ENCODE assay signal across 9 cellular contexts in the genomic region with DNA sequence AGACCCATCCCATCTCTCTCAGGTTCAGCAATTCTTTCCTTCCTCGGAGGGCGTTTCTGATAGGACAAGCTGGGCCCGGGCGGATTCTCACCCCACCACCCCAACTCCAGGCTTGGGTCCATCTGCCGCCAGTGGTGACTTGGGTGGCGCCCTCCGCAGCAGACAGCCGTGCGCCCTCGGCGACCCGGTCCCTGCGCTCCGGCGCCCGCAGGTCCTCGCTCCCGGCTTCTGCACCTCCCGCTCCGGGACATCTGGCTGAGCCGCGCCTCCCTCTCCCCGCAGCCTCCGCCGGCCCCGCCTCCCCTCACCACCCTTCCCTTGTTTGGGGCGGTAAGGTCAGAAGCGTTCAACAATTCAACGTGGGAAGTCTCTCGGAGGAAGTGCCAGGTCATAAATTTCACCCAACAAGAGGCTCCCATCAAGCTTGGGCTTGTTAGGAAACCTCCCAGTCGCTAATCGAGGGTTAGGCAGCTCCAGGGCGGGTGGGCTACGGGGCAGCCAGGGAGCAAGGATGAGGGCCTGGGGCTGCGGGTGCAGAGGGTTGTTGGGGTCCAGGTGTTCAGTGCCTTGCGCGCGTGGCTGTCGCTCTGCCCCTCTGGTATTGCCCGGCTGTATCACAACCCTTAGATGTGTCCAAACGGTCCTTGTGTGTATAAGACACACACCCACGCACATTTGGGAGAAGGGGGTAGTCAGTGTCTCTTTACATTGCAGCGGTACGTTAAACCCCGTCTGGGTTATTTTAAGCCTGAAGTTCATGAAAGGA. TPM values are rescaled to one million over a fixed set of nuclear protein-coding genes. Genes with fewer than 3 reads are reported as not detected.
DNase-seq lines count a peak whose midpoint lies in the region; ATAC-seq and TF ChIP-seq lines count a peak whose summit lies in the region.
"Had no signal": no experiment of that assay in that cellular context is flagged by ENCODE, and none has a peak within 500 bp of the region (broad histone marks: within the 10 kb centered on the region; RNA-seq: fewer than 3 reads in every experiment).

No MANE protein-coding gene starts in this region.

- H3K79me2 ChIP-seq in DND-41 (ENCODE audit: insufficient read depth, low read length), result no peaks in the 10 kb centered on the region

- no peaks in the 10 kb centered on the region for H3K36me3 ChIP-seq in DND-41 (ENCODE audit: insufficient read depth, low read length)
- no peaks in the 10 kb centered on the region for H3K36me3 ChIP-seq in CD8-positive, alpha-beta memory T cell (ENCODE audit: insufficient read depth, low read length)

- H3K9me3 ChIP-seq in DND-41 (ENCODE audit: insufficient read depth, low read length, severe bottlenecking), result no peaks in the 10 kb centered on the region
- no peaks in the 10 kb centered on the region for H3K9me3 ChIP-seq in CD8-positive, alpha-beta memory T cell (ENCODE audit: low read length)

- peak; percentile 96 for ATAC-seq in DND-41 (ENCODE audit: insufficient read depth, low read depth)
- ATAC-seq in activated naive CD4-positive, alpha-beta T cell treated with anti-CD3 and anti-CD28 coated beads, Interleukin-2, amount 50 U/mL, for 72 hours, result peak; percentile 41 to 70

- peak overlapping the region in 1 of 2 experiments; percentile 37; a peak in 2 of 4 replicates for H3K4me3 ChIP-seq in DND-41 (ENCODE audit: low read depth in 1 of 2, low read length in 2 of 2)
- no peak overlapping the region for H3K4me3 ChIP-seq in CD8-positive, alpha-beta memory T cell (ENCODE audit: low read length)

- TF ChIP-seq CTCF in DND-41 (IDR thresholded peaks at IDR 0.05; ENCODE audit: borderline replicate concordance, extremely low read depth, low read length, poor library complexity, severe bottlenecking) (no peak), neural crest cell (conservative IDR thresholded peaks at IDR 0.05) (no peak)

- peak overlapping the region; percentile 22; the same call in 1 of the 2 replicates for H2AFZ ChIP-seq in DND-41 (ENCODE audit: low read depth, low read length)

- DNase-seq in DND-41 (peak; percentile 77), NCI-H1694 treated with DMSO at 0.1 percent for 48 hours (lab: John Stamatoyannopoulos, UW) (peak; percentile 55), neural crest cell (ENCODE audit: low read depth, low spot score) (peak; percentile 36), immature natural killer cell (no peak), cerebellum (ENCODE audit: low spot score) (no peak), HK-2 (ENCODE audit: unreplicated experiment) (no peak)
- DNase-seq in activated naive CD4-positive, alpha-beta T cell treated with anti-CD3 and anti-CD28 coated beads, Interleukin-2, amount 50 U/mL, for 72 hours (ENCODE audit: low spot score in 2 of 2), result peak in 1 of 2 donors; percentile 21
- DNase-seq in CD8-positive, alpha-beta memory T cell, result no peak

- H3K4me2 ChIP-seq in DND-41 (ENCODE audit: insufficient read depth, low read length), result peak overlapping the region; percentile 50

- H3K27me3 ChIP-seq in DND-41 (ENCODE audit: insufficient read depth, low read length, poor library complexity), result peaks cover 15% of the 10 kb centered on the region
- H3K27me3 ChIP-seq in CD8-positive, alpha-beta memory T cell (ENCODE audit: insufficient read depth, low read length, poor library complexity, severe bottlenecking), result peaks cover 19% of the 10 kb centered on the region

- H3K27me3 Mint-ChIP-seq in neural crest cell (ENCODE audit: low read depth) (peaks cover 98% of the 10 kb centered on the region), immature natural killer cell (ENCODE audit: low read depth in 3 of 3) (peaks cover 4 to 45% (median 7%) of the 10 kb centered on the region in 3 donors)
- peaks cover 40 to 72% of the 10 kb centered on the region in 2 donors for H3K27me3 Mint-ChIP-seq in CD8-positive, alpha-beta memory T cell

- H3K27ac Mint-ChIP-seq in activated naive CD4-positive, alpha-beta T cell treated with anti-CD3 and anti-CD28 coated beads, Interleukin-2, amount 50 U/mL, for 72 hours, result no peak overlapping the region
- no peak overlapping the region for H3K27ac Mint-ChIP-seq in neural crest cell (ENCODE audit: unreplicated experiment)
- no peak overlapping the region for H3K27ac Mint-ChIP-seq in immature natural killer cell
- H3K27ac Mint-ChIP-seq in CD8-positive, alpha-beta memory T cell, result no peak overlapping the region

- H3K27ac ChIP-seq in DND-41 (ENCODE audit: low read length), result no peak overlapping the region
- H3K27ac ChIP-seq in CD8-positive, alpha-beta memory T cell (ENCODE audit: low read depth, low read length), result no peak overlapping the region

- no peaks in the 10 kb centered on the region for H3K9me3 Mint-ChIP-seq in activated naive CD4-positive, alpha-beta T cell treated with anti-CD3 and anti-CD28 coated beads, Interleukin-2, amount 50 U/mL, for 72 hours
- H3K9me3 Mint-ChIP-seq in neural crest cell (no peaks in the 10 kb centered on the region), immature natural killer cell (no peaks in the 10 kb centered on the region)
- H3K9me3 Mint-ChIP-seq in CD8-positive, alpha-beta memory T cell, result peaks cover 0 to 4% (median 0%) of the 10 kb centered on the region in 5 donors

- H3K4me1 Mint-ChIP-seq in neural crest cell (peaks cover 55% of the 10 kb centered on the region), immature natural killer cell (peaks cover 2 to 5% of the 10 kb centered on the region in 2 donors)
- peaks cover 4 to 12% (median 5%) of the 10 kb centered on the region in 3 donors for H3K4me1 Mint-ChIP-seq in CD8-positive, alpha-beta memory T cell

- no peaks in the 10 kb centered on the region for H3K36me3 Mint-ChIP-seq in activated naive CD4-positive, alpha-beta T cell treated with anti-CD3 and anti-CD28 coated beads, Interleukin-2, amount 50 U/mL, for 72 hours
- H3K36me3 Mint-ChIP-seq in neural crest cell (ENCODE audit: low read depth) (no peaks in the 10 kb centered on the region), immature natural killer cell (no peaks in the 10 kb centered on the region)
- peaks cover 0 to 2% (median 0%) of the 10 kb centered on the region in 3 donors for H3K36me3 Mint-ChIP-seq in CD8-positive, alpha-beta memory T cell

- peak overlapping the region; percentile 45 for H3K4me3 Mint-ChIP-seq in neural crest cell
- H3K4me3 Mint-ChIP-seq in immature natural killer cell, result no peak overlapping the region
- peak overlapping the region in 3 of 7 donors; percentile 27 to 58 (median 35) for H3K4me3 Mint-ChIP-seq in CD8-positive, alpha-beta memory T cell

- CTCF ChIA-PET in CD8-positive, alpha-beta memory T cell (lab: Charles Lee), result no interaction called here

- H3K4me1 ChIP-seq in DND-41 (ENCODE audit: insufficient read depth, low read length), result peaks cover 16% of the 10 kb centered on the region
- peaks cover 3% of the 10 kb centered on the region for H3K4me1 ChIP-seq in CD8-positive, alpha-beta memory T cell (ENCODE audit: insufficient read depth, low read length)

- POLR2A ChIA-PET in CD8-positive, alpha-beta memory T cell (lab: Charles Lee), result no interaction called here

- H3K9ac ChIP-seq in DND-41 (ENCODE audit: low read depth, low read length), result no peak overlapping the region

- H4K20me1 ChIP-seq in DND-41 (ENCODE audit: insufficient read depth, low read length), result no peaks in the 10 kb centered on the region

RNA-seq across cellular contexts. Expression of gene OLIG1, which starts 39.8 kb away (rescaled TPM):
- total RNA-seq in activated naive CD4-positive, alpha-beta T cell treated with anti-CD3 and anti-CD28 coated beads, Interleukin-2, amount 50 U/mL, for 72 hours, result under 1 TPM in 1 of 2 donors, not detected in 1; 0.23 TPM
- total RNA-seq in neural crest cell, result 5.4 and 8.4 TPM in 2 replicates
- not detected for polyA plus RNA-seq in immature natural killer cell
- total RNA-seq in CD8-positive, alpha-beta memory T cell, result not detected
- not detected for polyA plus RNA-seq in CD8-positive, alpha-beta memory T cell
- 6.7 TPM for total RNA-seq in cerebellum
- total RNA-seq: aorta had no signal
- polyA plus RNA-seq: aorta had no signal

Comparison
In these comparisons a context has a peak if more than half of its experiments do, and no peak if none do; other contexts are left out.
1. DNase-seq: peak in DND-41 (single experiment), NCI-H1694 treated with DMSO at 0.1 percent for 48 hours (single experiment) and neural crest cell (single experiment); none in immature natural killer cell (0 of 3), CD8-positive, alpha-beta memory T cell (0 of 5), cerebellum (single experiment) and HK-2 (single experiment).